8 cellular contexts compared by ENCODE assay signal in the genomic region with DNA sequence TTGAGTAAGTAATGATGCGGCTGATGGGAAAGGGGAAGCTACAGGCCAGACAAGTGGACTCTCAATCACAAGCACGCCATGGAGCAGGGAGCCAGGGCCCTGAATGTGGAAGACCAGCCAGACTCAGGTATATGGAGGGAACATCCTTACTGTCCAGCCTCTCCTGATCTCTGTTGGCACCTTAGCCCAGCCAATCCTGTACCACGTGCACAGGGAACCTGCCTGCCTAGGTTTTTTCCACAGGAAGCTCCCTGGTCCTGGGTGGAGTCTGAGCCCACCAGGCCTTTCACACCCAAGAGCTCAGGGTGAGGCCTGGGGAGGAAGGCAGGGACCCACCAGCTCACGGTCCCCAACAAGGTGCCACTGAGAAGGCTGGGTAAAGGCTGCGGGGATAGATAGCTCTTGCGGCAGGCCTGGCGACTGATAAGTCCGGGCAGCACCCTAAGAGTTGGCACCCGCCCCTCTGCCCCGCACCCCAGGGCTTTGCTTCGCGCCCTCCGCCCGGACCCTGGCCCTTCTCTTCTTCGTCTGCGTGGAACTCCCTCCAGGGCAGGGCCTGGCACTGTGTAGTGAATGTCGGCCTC. TPM values are rescaled to one million over a fixed set of nuclear protein-coding genes. Genes with fewer than 3 reads are reported as not detected.
DNase-seq lines count a peak whose midpoint lies in the region; ATAC-seq, FAIRE-seq and TF ChIP-seq lines count a peak whose summit lies in the region.

No MANE protein-coding gene starts in this region.

- peak overlapping the region; percentile 75 for H3K27ac ChIP-seq in brain microvascular endothelial cell

- ATAC-seq in HG03342 (IDR thresholded peaks at IDR 0.05; ENCODE audit: unreplicated experiment): no peak
- ATAC-seq in GM21737 (IDR thresholded peaks at IDR 0.05; ENCODE audit: unreplicated experiment): no peak

- peaks cover 16% of the 10 kb centered on the region for H3K36me3 ChIP-seq in brain microvascular endothelial cell (replicated peaks)

- peak overlapping the region; percentile 76 for H3K4me3 ChIP-seq in brain microvascular endothelial cell (ENCODE audit: low read depth, low read length)

- in situ Hi-C loops in brain microvascular endothelial cell (cut with HindIII; ENCODE audit: low pct_ligation_motif_present, low sequenced_read_pairs): loop anchor here (25.0 kb wide), 1 partner anchor 111 kb away; a partner anchor contains a TSS

- TF ChIP-seq CTCF in brain microvascular endothelial cell (IDR thresholded peaks at IDR 0.05; ENCODE audit: low read depth, low read length, missing control alignments): no peak

- DNase-seq in CMK (ENCODE audit: low read depth): peak; percentile 71
- peak; percentile 42 for DNase-seq in HT-29 (ENCODE audit: low spot score)
- DNase-seq in brain microvascular endothelial cell: no peak
- peak; percentile 8 to 55 for DNase-seq in lung microvascular endothelial cell (ENCODE audit: low read depth in 2 of 2)
- peak; percentile 39 for DNase-seq in urothelium cell line (ENCODE audit: low spot score)
- DNase-seq in DMS79 (lab: John Stamatoyannopoulos, UW): no peak

- no peaks in the 10 kb centered on the region for H3K27me3 ChIP-seq in brain microvascular endothelial cell (replicated peaks)

- FAIRE-seq in urothelium cell line (lab: Jason Lieb, UNC): no peak

RNA-seq across cellular contexts. Expression of a gene that starts 0.9 kb away (rescaled TPM):
- total RNA-seq in HT-29 (2014; rRNA removed; shearing (Covaris generic)): 246 and 254 TPM in 2 replicates
- 88.3 and 92.1 TPM in 2 replicates for total RNA-seq in lung microvascular endothelial cell

RNA-seq across cellular contexts. Expression of a gene that starts 16.1 kb away (rescaled TPM):
- total RNA-seq in HT-29 (2014; rRNA removed; shearing (Covaris generic)): 2.2 and 3.3 TPM in 2 replicates
- total RNA-seq in lung microvascular endothelial cell: 1.5 and 2.2 TPM in 2 replicates

RNA-seq across cellular contexts. Expression of a gene that starts 16.1 kb away (rescaled TPM):
- 22.4 and 24.3 TPM in 2 replicates for total RNA-seq in HT-29 (2014; rRNA removed; shearing (Covaris generic))
- total RNA-seq in lung microvascular endothelial cell: 14.8 and 23.2 TPM in 2 replicates

RNA-seq across cellular contexts. Expression of a gene that starts 46.3 kb away (rescaled TPM):
- 2.0 and 2.7 TPM in 2 replicates for total RNA-seq in HT-29 (2014; rRNA removed; shearing (Covaris generic))
- under 0.01 and 0.40 TPM in 2 replicates for total RNA-seq in lung microvascular endothelial cell

RNA-seq across cellular contexts. Expression of a gene that starts 50.5 kb away (rescaled TPM):
- total RNA-seq in HT-29 (2014; rRNA removed; shearing (Covaris generic)): 40.0 and 45.1 TPM in 2 replicates
- 12.9 and 19.4 TPM in 2 replicates for total RNA-seq in lung microvascular endothelial cell

Comparison
In these comparisons a context has a peak if more than half of its experiments do, and no peak if none do; other contexts are left out.
1. DNase-seq: peak in CMK (single experiment), HT-29 (single experiment), lung microvascular endothelial cell (2 of 2) and urothelium cell line (single experiment); none in brain microvascular endothelial cell (single experiment) and DMS79 (single experiment).